ENCODE assay signal across 28 cellular contexts in genomic region chr19:47754206-47755064, GRCh38. TPM values are rescaled to one million over a fixed set of nuclear protein-coding genes. Genes with fewer than 3 reads are reported as not detected.
DNase-seq lines count a peak whose midpoint lies in the region; ATAC-seq and TF ChIP-seq lines count a peak whose summit lies in the region.
"Had no signal": no experiment of that assay in that cellular context is flagged by ENCODE, and none has a peak within 500 bp of the region (broad histone marks: within the 10 kb centered on the region; RNA-seq: fewer than 3 reads in every experiment).

No MANE protein-coding gene starts in this region.

- H3K9me3 Mint-ChIP-seq in stimulated activated naive CD8-positive, alpha-beta T cell treated with anti-CD3 and anti-CD28 coated beads, Interleukin-15, Interleukin-2, amounts not matched to agents 100 ng/mL and 50 ng/mL, for 24 hours, result no peaks in the 10 kb centered on the region
- no peaks in the 10 kb centered on the region for H3K9me3 Mint-ChIP-seq in activated CD8-positive, alpha-beta T cell treated with anti-CD3 and anti-CD28 coated beads, Interleukin-2, amount 10 ng/mL, durations not matched to agents 7 days and 5 days (ENCODE audit: insufficient read depth)
- H3K9me3 Mint-ChIP-seq in glutamatergic neuron (ENCODE audit: unreplicated experiment) (peaks cover 4% of the 10 kb centered on the region), Calu3 (ENCODE audit: low read depth, unreplicated experiment) (no peaks in the 10 kb centered on the region)
- H3K9me3 Mint-ChIP-seq: activated T-cell treated with anti-CD3 and anti-CD28 coated beads, Interleukin-2, amount 50 U/mL, for 4 hours; HFFc6 had no signal

- no peaks in the 10 kb centered on the region for H3K27me3 Mint-ChIP-seq in stimulated activated naive CD8-positive, alpha-beta T cell treated with anti-CD3 and anti-CD28 coated beads, Interleukin-15, Interleukin-2, amounts not matched to agents 100 ng/mL and 50 ng/mL, for 24 hours
- no peaks in the 10 kb centered on the region for H3K27me3 Mint-ChIP-seq in activated CD8-positive, alpha-beta T cell treated with anti-CD3 and anti-CD28 coated beads, Interleukin-2, amount 10 ng/mL, durations not matched to agents 7 days and 5 days (ENCODE audit: low read depth)
- H3K27me3 Mint-ChIP-seq in glutamatergic neuron (ENCODE audit: unreplicated experiment) (peaks cover 3% of the 10 kb centered on the region), Calu3 (ENCODE audit: unreplicated experiment) (no peaks in the 10 kb centered on the region)
- H3K27me3 Mint-ChIP-seq: IgD-negative memory B cell, memory B cell had no signal

- BruUV-seq in Calu3 (replicated peaks; lab: Mats Ljungman, UMichigan), result no TSS peak

- no peaks in the 10 kb centered on the region for H3K27me3 ChIP-seq in SJCRH30
- H3K27me3 ChIP-seq: BE2C, breast epithelium, left lung, pancreas, SJSA1, thyroid gland had no signal

- CTCF ChIA-PET in activated CD8-positive, alpha-beta T cell treated with anti-CD3 and anti-CD28 coated beads, Interleukin-2, amount 10 ng/mL, durations not matched to agents 7 days and 5 days (lab: Charles Lee), result no interaction called here
- CTCF ChIA-PET in Calu3 (lab: Charles Lee), result no interaction called here

- H3K4me1 Mint-ChIP-seq in stimulated activated naive CD8-positive, alpha-beta T cell treated with anti-CD3 and anti-CD28 coated beads, Interleukin-15, Interleukin-2, amounts not matched to agents 100 ng/mL and 50 ng/mL, for 24 hours (ENCODE audit: low read depth), result peaks cover 4% of the 10 kb centered on the region
- H3K4me1 Mint-ChIP-seq in activated CD8-positive, alpha-beta T cell treated with anti-CD3 and anti-CD28 coated beads, Interleukin-2, amount 10 ng/mL, durations not matched to agents 7 days and 5 days (ENCODE audit: low read depth), result peaks cover 40% of the 10 kb centered on the region
- H3K4me1 Mint-ChIP-seq in glutamatergic neuron (ENCODE audit: low read depth, unreplicated experiment) (peaks cover 9% of the 10 kb centered on the region), Calu3 (ENCODE audit: low read depth, unreplicated experiment) (peaks cover 10% of the 10 kb centered on the region)
- H3K4me1 Mint-ChIP-seq: IgD-negative memory B cell, memory B cell had no signal

- no peak overlapping the region for H3K4me3 Mint-ChIP-seq in stimulated activated naive CD8-positive, alpha-beta T cell treated with anti-CD3 and anti-CD28 coated beads, Interleukin-15, Interleukin-2, amounts not matched to agents 100 ng/mL and 50 ng/mL, for 24 hours
- H3K4me3 Mint-ChIP-seq in activated CD8-positive, alpha-beta T cell treated with anti-CD3 and anti-CD28 coated beads, Interleukin-2, amount 10 ng/mL, durations not matched to agents 7 days and 5 days, result no peak overlapping the region
- H3K4me3 Mint-ChIP-seq in glutamatergic neuron (ENCODE audit: unreplicated experiment), result no peak overlapping the region
- no peak overlapping the region for H3K4me3 Mint-ChIP-seq in Calu3 (ENCODE audit: low read depth, unreplicated experiment)
- H3K4me3 Mint-ChIP-seq: activated T-cell treated with anti-CD3 and anti-CD28 coated beads, Interleukin-2, amount 50 U/mL, for 4 hours; HFFc6; IgD-negative memory B cell; memory B cell had no signal

- no peak for DNase-seq in stimulated activated naive CD8-positive, alpha-beta T cell treated with anti-CD3 and anti-CD28 coated beads, Interleukin-15, Interleukin-2, amounts not matched to agents 100 U/mL and 50 U/mL, for 24 hours
- no peak for DNase-seq in activated CD8-positive, alpha-beta T cell treated with anti-CD3 and anti-CD28 coated beads, Interleukin-2, amount 10 ng/mL, durations not matched to agents 7 days and 5 days
- DNase-seq in glutamatergic neuron (no peak), Calu3 (no peak), SJCRH30 (no peak)
- DNase-seq: activated CD4-positive, alpha-beta T cell treated with anti-CD3 and anti-CD28 coated beads for 48 hours; activated naive CD4-positive, alpha-beta T cell treated with Interleukin-2 at 50 U/mL for 16 hours; activated T-cell treated with anti-CD3 and anti-CD28 coated beads, Interleukin-2, amount 50 U/mL, for 4 hours; BE2C; HFFc6; NCI-H1092; NCI-H1694; NCI-H82; retina; thyroid gland had no signal

- H3K27ac Mint-ChIP-seq in stimulated activated naive CD8-positive, alpha-beta T cell treated with anti-CD3 and anti-CD28 coated beads, Interleukin-15, Interleukin-2, amounts not matched to agents 100 ng/mL and 50 ng/mL, for 24 hours, result peak overlapping the region; percentile 31
- H3K27ac Mint-ChIP-seq in activated CD8-positive, alpha-beta T cell treated with anti-CD3 and anti-CD28 coated beads, Interleukin-2, amount 10 ng/mL, durations not matched to agents 7 days and 5 days, result peak overlapping the region; percentile 26
- peak overlapping the region; percentile 44 for H3K27ac Mint-ChIP-seq in glutamatergic neuron (ENCODE audit: unreplicated experiment)
- H3K27ac Mint-ChIP-seq in Calu3 (ENCODE audit: unreplicated experiment), result no peak overlapping the region
- H3K27ac Mint-ChIP-seq: HFFc6, memory B cell had no signal

- H3K36me3 ChIP-seq in SJCRH30, result peaks cover 66% of the 10 kb centered on the region

- H3K4me1 ChIP-seq in SJCRH30, result no peaks in the 10 kb centered on the region
- H3K4me1 ChIP-seq: BE2C, breast epithelium, left lung, SJSA1, thyroid gland had no signal

- POLR2A ChIA-PET in activated CD8-positive, alpha-beta T cell treated with anti-CD3 and anti-CD28 coated beads, Interleukin-2, amount 10 ng/mL, durations not matched to agents 7 days and 5 days (lab: Charles Lee), result no interaction called here

- peaks cover 69% of the 10 kb centered on the region for H3K36me3 Mint-ChIP-seq in stimulated activated naive CD8-positive, alpha-beta T cell treated with anti-CD3 and anti-CD28 coated beads, Interleukin-15, Interleukin-2, amounts not matched to agents 100 ng/mL and 50 ng/mL, for 24 hours (ENCODE audit: low read depth)
- peaks cover 66% of the 10 kb centered on the region for H3K36me3 Mint-ChIP-seq in activated CD8-positive, alpha-beta T cell treated with anti-CD3 and anti-CD28 coated beads, Interleukin-2, amount 10 ng/mL, durations not matched to agents 7 days and 5 days (ENCODE audit: low read depth)
- peaks cover 10% of the 10 kb centered on the region for H3K36me3 Mint-ChIP-seq in glutamatergic neuron (ENCODE audit: unreplicated experiment)
- peaks cover 90% of the 10 kb centered on the region for H3K36me3 Mint-ChIP-seq in Calu3 (ENCODE audit: insufficient read depth, unreplicated experiment)

- intact Hi-C loops in Calu3 (cut with micrococcal nuclease; ENCODE audit: unreplicated experiment), result no loop called here

- H3K27ac ChIP-seq in SJCRH30, result no peak overlapping the region
- H3K27ac ChIP-seq: breast epithelium, left lung, pancreas, SJSA1, thyroid gland had no signal

- no peak for TF ChIP-seq CTCF in glutamatergic neuron (IDR thresholded peaks at IDR 0.05; ENCODE audit: partially characterized antibody, unreplicated experiment)
- no peak for TF ChIP-seq CTCF in Calu3 (IDR thresholded peaks at IDR 0.05; ENCODE audit: unreplicated experiment)

- no peak for ATAC-seq in stimulated activated naive CD8-positive, alpha-beta T cell treated with anti-CD3 and anti-CD28 coated beads, Interleukin-15, Interleukin-2, amounts not matched to agents 100 U/mL and 50 U/mL, for 24 hours
- no peak for ATAC-seq in activated CD8-positive, alpha-beta T cell treated with anti-CD3 and anti-CD28 coated beads, Interleukin-2, amount 10 ng/mL, durations not matched to agents 7 days and 5 days
- no peak for ATAC-seq in GM21576 (IDR thresholded peaks at IDR 0.05; ENCODE audit: unreplicated experiment)
- ATAC-seq: left lung, pancreas had no signal

- H3K9me3 ChIP-seq in SJCRH30 (replicated peaks), result no peaks in the 10 kb centered on the region
- H3K9me3 ChIP-seq: BE2C, breast epithelium, left lung, pancreas, SJSA1, thyroid gland had no signal

- H3K4me3 ChIP-seq in SJCRH30, result no peak overlapping the region
- H3K4me3 ChIP-seq: breast epithelium, left lung, pancreas, SJSA1, smooth muscle cell, thyroid gland had no signal

RNA-seq across cellular contexts. Expression of gene NOP53, which starts 9.1 kb away (rescaled TPM):
- total RNA-seq in activated CD8-positive, alpha-beta T cell treated with anti-CD3 and anti-CD28 coated beads, Interleukin-2, amount 10 ng/mL, durations not matched to agents 7 days and 5 days, result 100 to 1,000 TPM; 244 to 272 TPM
- 163 TPM for total RNA-seq in glutamatergic neuron (ENCODE audit: unreplicated experiment)
- total RNA-seq in Calu3 (2022), result 193 and 222 TPM in 2 replicates
- 194 TPM in 2 replicates for total RNA-seq in SJCRH30 (2014; rRNA removed; shearing (Covaris generic))

RNA-seq across cellular contexts. Expression of gene SELENOW, which starts 24.1 kb away (rescaled TPM):
- 100 to 1,000 TPM; 132 to 140 TPM for total RNA-seq in activated CD8-positive, alpha-beta T cell treated with anti-CD3 and anti-CD28 coated beads, Interleukin-2, amount 10 ng/mL, durations not matched to agents 7 days and 5 days
- total RNA-seq in glutamatergic neuron (ENCODE audit: unreplicated experiment), result 291 TPM
- 466 and 506 TPM in 2 replicates for total RNA-seq in Calu3 (2022)
- total RNA-seq in SJCRH30 (2014; rRNA removed; shearing (Covaris generic)), result 204 and 219 TPM in 2 replicates

RNA-seq across cellular contexts. Expression of gene EHD2, which starts 41.2 kb away (rescaled TPM):
- under 1 TPM in 1 of 2 experiments, not detected in 1; 0.34 TPM for total RNA-seq in activated CD8-positive, alpha-beta T cell treated with anti-CD3 and anti-CD28 coated beads, Interleukin-2, amount 10 ng/mL, durations not matched to agents 7 days and 5 days
- 7.6 TPM for total RNA-seq in glutamatergic neuron (ENCODE audit: unreplicated experiment)
- total RNA-seq in Calu3 (2022), result 52.3 and 71.5 TPM in 2 replicates
- 9.0 and 9.4 TPM in 2 replicates for total RNA-seq in SJCRH30 (2014; rRNA removed; shearing (Covaris generic))
- total RNA-seq: G401 had no signal

RNA-seq across cellular contexts. Expression of gene TPRX1, which starts 49.9 kb away (rescaled TPM):
- total RNA-seq in activated CD8-positive, alpha-beta T cell treated with anti-CD3 and anti-CD28 coated beads, Interleukin-2, amount 10 ng/mL, durations not matched to agents 7 days and 5 days, result not detected
- total RNA-seq in glutamatergic neuron (ENCODE audit: unreplicated experiment) (not detected), Calu3 (2022) (not detected in 2 replicates)
- not detected in 2 replicates for total RNA-seq in SJCRH30 (2014; rRNA removed; shearing (Covaris generic))
- total RNA-seq: activated T-cell treated with anti-CD3 and anti-CD28 coated beads, Interleukin-2, amount 50 U/mL, for 4 hours; breast epithelium; G401; glomerular endothelial cell; HFFc6; left lung; M059J; NCI-H460; pancreas; SJSA1; smooth muscle cell; thyroid gland had no signal
